15 cellular contexts compared by ENCODE assay signal in the genomic region with DNA sequence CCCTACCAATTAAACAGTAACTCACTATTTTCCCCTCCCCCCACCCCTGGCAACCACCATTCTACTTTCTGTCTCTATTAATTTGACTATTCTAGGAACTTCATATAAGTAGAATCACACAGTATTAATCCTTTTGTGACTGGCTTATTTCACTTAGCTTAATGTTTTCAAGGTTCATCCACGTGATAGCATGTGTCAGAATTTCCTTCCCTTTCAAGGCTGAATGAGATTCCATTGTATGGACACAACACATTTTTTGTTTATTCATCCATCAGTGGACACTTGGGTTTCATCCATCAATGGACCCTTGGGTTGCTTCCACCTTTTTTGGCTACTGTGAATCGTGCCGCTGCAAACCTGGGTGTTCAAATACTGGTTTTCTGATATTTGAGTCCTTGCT. TPM values are rescaled to one million over a fixed set of nuclear protein-coding genes. Genes with fewer than 3 reads are reported as not detected.
A peak's percentile ranks its signal among the peaks of the same experiment; 100 is the strongest.
DNase-seq lines count a peak whose midpoint lies in the region; ATAC-seq and TF ChIP-seq lines count a peak whose summit lies in the region.
"Had no signal": no experiment of that assay in that cellular context is flagged by ENCODE, and none has a peak within 500 bp of the region (broad histone marks: within the 10 kb centered on the region; RNA-seq: fewer than 3 reads in every experiment).

No MANE protein-coding gene starts in this region.

- H4K20me1 ChIP-seq in BLaER1: peaks cover 100% of the 10 kb centered on the region
- H4K20me1 ChIP-seq in neural progenitor cell (ENCODE audit: low read depth): no peaks in the 10 kb centered on the region

- H3K4me3 ChIP-seq in BLaER1 (no peak overlapping the region), neural progenitor cell (no peak overlapping the region)
- no peak overlapping the region for H3K4me3 ChIP-seq in CD4-positive, alpha-beta memory T cell (ENCODE audit: low read length in 2 of 2)
- H3K4me3 ChIP-seq: lung had no signal

- H3K27me3 ChIP-seq in BLaER1: no peaks in the 10 kb centered on the region
- no peaks in the 10 kb centered on the region for H3K27me3 ChIP-seq in CD4-positive, alpha-beta memory T cell (ENCODE audit: insufficient read depth, low read length)
- no peaks in the 10 kb centered on the region for H3K27me3 ChIP-seq in neural progenitor cell

- no peak for TF ChIP-seq CTCF in WTC11 (IDR thresholded peaks at IDR 0.05)
- TF ChIP-seq CTCF in neural progenitor cell (IDR thresholded peaks at IDR 0.05): no peak
- no peak for TF ChIP-seq CTCF in omental fat pad (IDR thresholded peaks at IDR 0.05)

- peak in 1 of 5 donors; percentile 1 for DNase-seq in CD4-positive, alpha-beta memory T cell
- peak; percentile 40 for DNase-seq in iris pigment epithelial cell (ENCODE audit: low read depth)
- DNase-seq in WTC11 (ENCODE audit: low spot score): no peak
- DNase-seq in neural progenitor cell (ENCODE audit: low spot score): no peak
- DNase-seq in omental fat pad (ENCODE audit: low spot score): no peak
- DNase-seq: NCI-H1694 treated with DMSO at 0.1 percent for 48 hours; NK-92 treated with Interleukin-12 subunit alpha and Interleukin-12 subunit beta, amount 100 ng/mL, for 24 hours; stimulated activated CD4-positive, alpha-beta T cell treated with anti-CD3 and anti-CD28 coated beads, Interleukin-12 subunit alpha, Interleukin-12 subunit beta, amount 100 ng/mL, for 4 hours; trophoblast cell had no signal

- CTCF ChIA-PET in CD4-positive, alpha-beta memory T cell (lab: Charles Lee; ENCODE audit: partially characterized antibody): interaction anchor here (0.6 to 1.3 kb wide), 2 partner anchors 13 to 159 kb away, joined by 4 to 5 read pairs; no protein-coding TSS in a partner anchor
- CTCF ChIA-PET in WTC11 (lab: Charles Lee): interaction anchor here (3.0 kb wide), 1 partner anchor 13 kb away, joined by 14 read pairs; no protein-coding TSS in a partner anchor

- H3K9me3 ChIP-seq in BLaER1 (no peaks in the 10 kb centered on the region), neural progenitor cell (ENCODE audit: low read depth) (no peaks in the 10 kb centered on the region)
- H3K9me3 ChIP-seq in CD4-positive, alpha-beta memory T cell (ENCODE audit: control insufficient read depth in 1 of 2, low read length in 2 of 2): no peaks in the 10 kb centered on the region

- H3K9me3 Mint-ChIP-seq in CD4-positive, alpha-beta memory T cell: no peaks in the 10 kb centered on the region
- no peaks in the 10 kb centered on the region for H3K9me3 Mint-ChIP-seq in activated naive CD8-positive, alpha-beta T cell (ENCODE audit: low read depth)
- no peaks in the 10 kb centered on the region for H3K9me3 Mint-ChIP-seq in WTC11
- no peaks in the 10 kb centered on the region for H3K9me3 Mint-ChIP-seq in neural progenitor cell

- peak overlapping the region; percentile 74 to 93 (median 89) for H3K27ac Mint-ChIP-seq in CD4-positive, alpha-beta memory T cell
- peak overlapping the region; percentile 100 for H3K27ac Mint-ChIP-seq in activated naive CD8-positive, alpha-beta T cell
- H3K27ac Mint-ChIP-seq in WTC11 (no peak overlapping the region), neural progenitor cell (no peak overlapping the region)

- intact Hi-C loops in CD4-positive, alpha-beta memory T cell (cut with micrococcal nuclease): no loop called here

- no peaks in the 10 kb centered on the region for H3F3A ChIP-seq in neural progenitor cell (ENCODE audit: low read depth)

- POLR2A ChIA-PET in CD4-positive, alpha-beta memory T cell (lab: Charles Lee; ENCODE audit: partially characterized antibody): interaction anchor here (1.3 to 21.6 kb wide), 4 partner anchors 10 to 25 kb away, joined by 4 to 786 read pairs (median 486); no protein-coding TSS in a partner anchor
- POLR2A ChIA-PET in WTC11 (lab: Charles Lee): interaction anchor here (0.7 kb wide), 1 partner anchor 15 kb away, joined by 3 read pairs; no protein-coding TSS in a partner anchor

- H3K4me1 ChIP-seq in BLaER1 (peaks cover 99% of the 10 kb centered on the region), neural progenitor cell (peaks cover 7% of the 10 kb centered on the region)
- H3K4me1 ChIP-seq in CD4-positive, alpha-beta memory T cell (ENCODE audit: insufficient read depth, low read length): peaks cover 100% of the 10 kb centered on the region

- no peak overlapping the region for H3K27ac ChIP-seq in BLaER1
- H3K27ac ChIP-seq in CD4-positive, alpha-beta memory T cell (ENCODE audit: low read depth, low read length): peak overlapping the region; percentile 44
- H3K27ac ChIP-seq in neural progenitor cell: no peak overlapping the region
- H3K27ac ChIP-seq: epithelial cell of prostate, RWPE1 had no signal

- H3K9ac ChIP-seq in BLaER1: no peak overlapping the region
- H3K9ac ChIP-seq in neural progenitor cell: no peak overlapping the region

- H3K36me3 ChIP-seq in BLaER1: peaks cover 91% of the 10 kb centered on the region
- peaks cover 65% of the 10 kb centered on the region for H3K36me3 ChIP-seq in CD4-positive, alpha-beta memory T cell (ENCODE audit: insufficient read depth, low read length)
- H3K36me3 ChIP-seq in neural progenitor cell: no peaks in the 10 kb centered on the region

- peak overlapping the region; percentile 90 for H3K4me2 ChIP-seq in BLaER1
- H3K4me2 ChIP-seq in neural progenitor cell: no peak overlapping the region

- peak overlapping the region in 7 of 8 donors; percentile 4 to 92 (median 62) for H3K4me3 Mint-ChIP-seq in CD4-positive, alpha-beta memory T cell
- peak overlapping the region; percentile 94 for H3K4me3 Mint-ChIP-seq in activated naive CD8-positive, alpha-beta T cell
- H3K4me3 Mint-ChIP-seq in WTC11 (no peak overlapping the region), neural progenitor cell (no peak overlapping the region)

- no peaks in the 10 kb centered on the region for H3K79me2 ChIP-seq in neural progenitor cell (ENCODE audit: low read depth)

- peaks cover 80 to 100% (median 96%) of the 10 kb centered on the region in 4 donors for H3K4me1 Mint-ChIP-seq in CD4-positive, alpha-beta memory T cell
- H3K4me1 Mint-ChIP-seq in activated naive CD8-positive, alpha-beta T cell (ENCODE audit: low read depth): peaks cover 96% of the 10 kb centered on the region
- peaks cover 19% of the 10 kb centered on the region for H3K4me1 Mint-ChIP-seq in WTC11
- H3K4me1 Mint-ChIP-seq in neural progenitor cell: peaks cover 16% of the 10 kb centered on the region

- no peaks in the 10 kb centered on the region for H3K27me3 Mint-ChIP-seq in CD4-positive, alpha-beta memory T cell
- no peaks in the 10 kb centered on the region for H3K27me3 Mint-ChIP-seq in activated naive CD8-positive, alpha-beta T cell
- H3K27me3 Mint-ChIP-seq in WTC11 (ENCODE audit: low read depth): no peaks in the 10 kb centered on the region; the same call in 1 of the 2 replicates
- no peaks in the 10 kb centered on the region for H3K27me3 Mint-ChIP-seq in neural progenitor cell (ENCODE audit: insufficient read depth, low read depth)

- H2AFZ ChIP-seq in neural progenitor cell (replicated peaks): no peak overlapping the region

- H3K36me3 Mint-ChIP-seq in CD4-positive, alpha-beta memory T cell: peaks cover 39 to 91% of the 10 kb centered on the region in 2 donors
- peaks cover 37% of the 10 kb centered on the region for H3K36me3 Mint-ChIP-seq in activated naive CD8-positive, alpha-beta T cell
- no peaks in the 10 kb centered on the region for H3K36me3 Mint-ChIP-seq in WTC11
- H3K36me3 Mint-ChIP-seq in neural progenitor cell: no peaks in the 10 kb centered on the region

- ATAC-seq in WTC11 (no peak), GM21619 (IDR thresholded peaks at IDR 0.05; ENCODE audit: unreplicated experiment) (no peak), omental fat pad (ENCODE audit: low FRiP score) (no peak)

TF ChIP-seq in WTC11, 78 proteins besides CTCF, POLR2A, EP300 and RAD21 (continues in another document):
- no peak for TF ChIP-seq AR (CRISPR knock-in tag; IDR thresholded peaks at IDR 0.05)

RNA-seq across cellular contexts. Expression of gene EIF2D, which starts 41.7 kb away (rescaled TPM):
- 10 to 100 TPM; 53.5 to 54.5 TPM for total RNA-seq in CD4-positive, alpha-beta memory T cell
- 10 to 100 TPM; 33.5 to 38.9 TPM for polyA plus RNA-seq in CD4-positive, alpha-beta memory T cell
- total RNA-seq in WTC11 (2021) (35.7 to 36.8 TPM (median 35.9 TPM) in 3 replicates), neural progenitor cell (ENCODE audit: low replicate concordance) (45.2 and 47.5 TPM in 2 replicates), omental fat pad (10 to 100 TPM; 38.4 to 55.8 (median 50.4) TPM)

Comparison
In these comparisons a context has a peak if more than half of its experiments do, and no peak if none do; other contexts are left out.
1. H3K27ac Mint-ChIP-seq: peak in CD4-positive, alpha-beta memory T cell (7 of 7) and activated naive CD8-positive, alpha-beta T cell (single experiment); none in WTC11 (single experiment) and neural progenitor cell (single experiment).
2. H3K4me3 Mint-ChIP-seq: peak in CD4-positive, alpha-beta memory T cell (7 of 8) and activated naive CD8-positive, alpha-beta T cell (single experiment); none in WTC11 (single experiment) and neural progenitor cell (single experiment).